Comparison of ENCODE assay signal across 9 cellular contexts in the genomic region with DNA sequence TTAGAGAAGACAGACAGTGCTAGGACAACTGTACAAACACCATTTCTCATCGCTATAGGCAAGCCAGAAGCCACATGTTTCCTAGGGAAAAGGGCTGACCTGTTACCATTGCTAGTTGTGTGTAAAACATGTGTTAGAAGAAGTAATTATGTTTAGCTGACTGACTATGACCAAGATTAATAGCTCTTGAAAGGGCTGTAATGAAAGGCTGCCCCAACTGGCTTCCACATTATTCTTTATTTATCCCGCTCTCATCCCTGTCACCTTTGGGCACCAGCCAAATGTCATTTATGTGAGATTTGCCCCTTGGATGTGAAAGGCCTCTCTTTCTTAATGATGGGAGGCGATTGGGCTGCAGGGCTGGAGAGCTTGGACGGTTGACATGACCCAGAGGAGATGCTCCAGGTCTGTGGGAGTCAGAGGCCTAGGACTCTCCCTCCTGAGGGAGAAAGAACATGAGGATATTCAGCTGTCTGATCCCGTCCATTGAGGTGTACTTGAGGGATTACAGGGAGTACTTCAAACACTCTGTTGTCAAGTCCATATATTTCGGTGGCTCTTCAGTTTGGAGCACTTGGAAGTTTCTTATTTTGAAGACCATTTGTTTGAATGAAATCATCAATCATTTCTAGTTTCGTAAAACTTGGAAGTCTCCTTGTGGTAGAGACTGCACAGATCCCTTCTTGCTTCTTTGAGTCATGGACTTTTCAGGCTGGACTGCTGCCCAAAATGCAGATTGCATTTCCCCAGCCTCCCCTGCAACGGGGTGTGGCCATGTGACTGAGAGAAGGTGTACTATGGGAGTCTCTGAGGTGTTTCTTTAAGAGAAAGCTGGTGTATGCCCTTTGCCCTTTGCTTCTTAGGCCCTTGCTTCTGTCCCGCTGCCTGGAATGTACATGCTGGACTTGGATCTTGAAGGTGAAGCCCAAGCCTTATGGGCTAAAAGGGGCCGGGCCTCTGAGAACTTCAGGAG. TPM values are rescaled to one million over a fixed set of nuclear protein-coding genes. Genes with fewer than 3 reads are reported as not detected.
DNase-seq lines count a peak whose midpoint lies in the region; ATAC-seq, FAIRE-seq and TF ChIP-seq lines count a peak whose summit lies in the region.
"Had no signal": no experiment of that assay in that cellular context is flagged by ENCODE, and none has a peak within 500 bp of the region (broad histone marks: within the 10 kb centered on the region; RNA-seq: fewer than 3 reads in every experiment).

No MANE protein-coding gene starts in this region.

- intact Hi-C loops in ovary (cut with DNase I), result no loop called here

- no peak for TF ChIP-seq CTCF in ovary (IDR thresholded peaks at IDR 0.05)

- DNase-seq in H54 (ENCODE audit: insufficient read length, low spot score) (no peak), NCI-H510A treated with DMSO at 0.1 percent for 48 hours (lab: John Stamatoyannopoulos, UW) (peak; percentile 88), ovary (peak; percentile 31 to 62 (median 40)), T-helper 1 cell (no peak), COLO829 (ENCODE audit: low spot score) (no peak)
- DNase-seq: activated CD8-positive, alpha-beta memory T cell treated with anti-CD3 and anti-CD28 coated beads, Interleukin-2, amount 50 U/mL, for 48 hours had no signal

- 57 to 78% (median 72%) methylated on average over 10 of the region's 10 CpGs for WGBS in ovary, 3 donors

- no peak for TF ChIP-seq POLR2A in H54 (IDR thresholded peaks at IDR 0.05; ENCODE audit: low read depth, low read length)
- no peak for TF ChIP-seq POLR2A in ovary (IDR thresholded peaks at IDR 0.05)

- no peak for TF ChIP-seq EP300 in ovary (IDR thresholded peaks at IDR 0.05)

- no peak overlapping the region for H3K4me3 ChIP-seq in ovary

- peaks cover 6% of the 10 kb centered on the region for H3K4me1 ChIP-seq in ovary (ENCODE audit: insufficient read depth)

- no peaks in the 10 kb centered on the region for H3K27me3 ChIP-seq in ovary

- H3K9me3 ChIP-seq in ovary, result no peaks in the 10 kb centered on the region

- FAIRE-seq in H54 (lab: Jason Lieb, UNC) (peak; percentile 95), endometrium (lab: Jason Lieb, UNC) (peak; percentile 91)

- ATAC-seq in GM18502 (IDR thresholded peaks at IDR 0.05; ENCODE audit: poor library complexity, unreplicated experiment) (no peak), HG02870 (IDR thresholded peaks at IDR 0.05; ENCODE audit: unreplicated experiment) (no peak)

- no peaks in the 10 kb centered on the region for H3K36me3 ChIP-seq in ovary

- no peak overlapping the region for H3K27ac ChIP-seq in ovary

RNA-seq across cellular contexts. Expression of gene FTO, which starts 51.3 kb away (rescaled TPM):
- total RNA-seq in ovary, result 100 to 1,000 TPM in 2 of 7 donors, 10 to 100 TPM in 5; 70.6 to 105 (median 91.4) TPM
- polyA plus RNA-seq in ovary, result 100 to 1,000 TPM in 1 of 2 donors, 10 to 100 TPM in 1; 43.6 to 128 TPM

RNA-seq across cellular contexts. Expression of gene RPGRIP1L, which starts 51.6 kb away (rescaled TPM):
- total RNA-seq in ovary, result 10 to 100 TPM in 3 of 7 donors, 1 to 10 TPM in 4; 4.8 to 12.1 (median 8.4) TPM
- polyA plus RNA-seq in ovary, result 1 to 10 TPM; 1.7 to 7.0 TPM

Comparison
In these comparisons a context has a peak if more than half of its experiments do, and no peak if none do; other contexts are left out.
1. DNase-seq: peak in NCI-H510A treated with DMSO at 0.1 percent for 48 hours (single experiment) and ovary (5 of 5); none in H54 (single experiment), T-helper 1 cell (0 of 5) and COLO829 (single experiment).